9 cellular contexts compared by ENCODE assay signal in genomic region chr1:26290416-26291261, GRCh38. TPM values are rescaled to one million over a fixed set of nuclear protein-coding genes. Genes with fewer than 3 reads are reported as not detected.
DNase-seq lines count a peak whose midpoint lies in the region; ATAC-seq and TF ChIP-seq lines count a peak whose summit lies in the region.
"Had no signal": no experiment of that assay in that cellular context is flagged by ENCODE, and none has a peak within 500 bp of the region (broad histone marks: within the 10 kb centered on the region; RNA-seq: fewer than 3 reads in every experiment).

No MANE protein-coding gene starts in this region.

- H3K9me2 ChIP-seq in SU-DHL-6 (replicated peaks; ENCODE audit: insufficient read depth, low read length): no peaks in the 10 kb centered on the region

- peak overlapping the region; percentile 65 for H3K9ac ChIP-seq in SU-DHL-6 (ENCODE audit: low read length)

- peaks cover 2% of the 10 kb centered on the region for H3K27me3 Mint-ChIP-seq in HFFc6 (ENCODE audit: insufficient read depth)

- peaks cover 47% of the 10 kb centered on the region for H3F3A ChIP-seq in SU-DHL-6 (ENCODE audit: insufficient read depth)

- no peaks in the 10 kb centered on the region for H3K27me3 ChIP-seq in HL-60 (ENCODE audit: insufficient read depth, poor library complexity, severe bottlenecking)
- H3K27me3 ChIP-seq in SU-DHL-6 (ENCODE audit: low read length): no peaks in the 10 kb centered on the region
- H3K27me3 ChIP-seq in heart left ventricle: no peaks in the 10 kb centered on the region
- H3K27me3 ChIP-seq: body of pancreas had no signal

- H2AFZ ChIP-seq in SU-DHL-6 (ENCODE audit: low read depth, low read length, severe bottlenecking): no peak overlapping the region

- no peaks in the 10 kb centered on the region for H3K9me3 Mint-ChIP-seq in stimulated activated effector memory CD8-positive, alpha-beta T cell treated with anti-CD3 and anti-CD28 coated beads, Interleukin-12 subunit alpha, Interleukin-12 subunit beta, amount 100 ng/mL, for 72 hours
- H3K9me3 Mint-ChIP-seq in HFFc6: no peaks in the 10 kb centered on the region

- TF ChIP-seq POLR2A in heart left ventricle (IDR thresholded peaks at IDR 0.05): no peak

- intact Hi-C loops in heart left ventricle (cut with DNase I): no loop called here

- H3K27ac ChIP-seq in HL-60 (replicated peaks) (peak overlapping the region; percentile 99), SU-DHL-6 (ENCODE audit: low read depth, low read length) (peak overlapping the region; percentile 97), heart left ventricle (peak overlapping the region in 8 of 12 donors; percentile 19 to 98 (median 48))

- peak overlapping the region; percentile 76 for H3K4me3 Mint-ChIP-seq in stimulated activated effector memory CD8-positive, alpha-beta T cell treated with anti-CD3 and anti-CD28 coated beads, Interleukin-12 subunit alpha, Interleukin-12 subunit beta, amount 100 ng/mL, for 72 hours
- H3K4me3 Mint-ChIP-seq in HFFc6: no peak overlapping the region

- H3K9me3 ChIP-seq in SU-DHL-6 (ENCODE audit: insufficient read depth, low read length) (no peaks in the 10 kb centered on the region), heart left ventricle (no peaks in the 10 kb centered on the region)
- H3K9me3 ChIP-seq: body of pancreas had no signal

- H4K20me1 ChIP-seq in SU-DHL-6 (ENCODE audit: low read depth, low read length): no peaks in the 10 kb centered on the region

- H3K4me3 ChIP-seq in HL-60 (replicated peaks; ENCODE audit: insufficient read depth, low read length): no peak overlapping the region
- no peak overlapping the region for H3K4me3 ChIP-seq in SU-DHL-6 (ENCODE audit: insufficient read depth, low read length, poor library complexity, severe bottlenecking)
- H3K4me3 ChIP-seq in heart left ventricle: peak overlapping the region in 1 of 12 donors; percentile 15
- H3K4me3 ChIP-seq: body of pancreas had no signal

- H3K4me1 ChIP-seq in heart left ventricle: peaks cover 0 to 75% (median 20%) of the 10 kb centered on the region in 12 donors
- H3K4me1 ChIP-seq: body of pancreas had no signal

- peak overlapping the region; percentile 60 for H3K4me2 ChIP-seq in SU-DHL-6 (ENCODE audit: low read depth, low read length, poor library complexity, severe bottlenecking)

- peak; percentile 88 to 90 for DNase-seq in HL-60 (ENCODE audit: low read depth in 1 of 2, low spot score in 1 of 2)
- peak in 1 of 5 donors; percentile 62 for DNase-seq in heart left ventricle
- DNase-seq in stimulated activated effector memory CD8-positive, alpha-beta T cell treated with anti-CD3 and anti-CD28 coated beads, Interleukin-12 subunit alpha, Interleukin-12 subunit beta, amount 100 ng/mL, for 72 hours (ENCODE audit: low spot score in 2 of 2): no peak
- DNase-seq in stimulated activated CD4-positive, alpha-beta T cell treated with anti-CD3 and anti-CD28 coated beads, Interleukin-15, amount 100 ng/mL, for 24 hours: no peak
- no peak for DNase-seq in HFFc6
- DNase-seq: body of pancreas had no signal

- H3K27ac Mint-ChIP-seq in stimulated activated effector memory CD8-positive, alpha-beta T cell treated with anti-CD3 and anti-CD28 coated beads, Interleukin-12 subunit alpha, Interleukin-12 subunit beta, amount 100 ng/mL, for 72 hours: peak overlapping the region; percentile 93
- no peak overlapping the region for H3K27ac Mint-ChIP-seq in HFFc6

- H3K36me3 ChIP-seq in SU-DHL-6 (ENCODE audit: low read length): no peaks in the 10 kb centered on the region
- no peaks in the 10 kb centered on the region for H3K36me3 ChIP-seq in heart left ventricle

- ATAC-seq in heart left ventricle (peak in 1 of 4 donors; percentile 18), GM18867 (IDR thresholded peaks at IDR 0.05; ENCODE audit: unreplicated experiment) (no peak)
- no peak for ATAC-seq in stimulated activated effector memory CD8-positive, alpha-beta T cell treated with anti-CD3 and anti-CD28 coated beads, Interleukin-12 subunit alpha, Interleukin-12 subunit beta, amount 100 ng/mL, for 72 hours
- ATAC-seq: body of pancreas had no signal

- H3K4me1 Mint-ChIP-seq in stimulated activated effector memory CD8-positive, alpha-beta T cell treated with anti-CD3 and anti-CD28 coated beads, Interleukin-12 subunit alpha, Interleukin-12 subunit beta, amount 100 ng/mL, for 72 hours: peaks cover 71% of the 10 kb centered on the region
- H3K4me1 Mint-ChIP-seq in HFFc6 (ENCODE audit: low read depth): peaks cover 25% of the 10 kb centered on the region

- TF ChIP-seq CTCF in HL-60 (IDR thresholded peaks at IDR 0.05; ENCODE audit: insufficient read depth, low read length): no peak
- no peak for TF ChIP-seq CTCF in SU-DHL-6 (IDR thresholded peaks at IDR 0.05; ENCODE audit: insufficient read depth, low read length, poor library complexity, severe bottlenecking)
- no peak for TF ChIP-seq CTCF in heart left ventricle (IDR thresholded peaks at IDR 0.05)
- TF ChIP-seq CTCF in HFFc6 (IDR thresholded peaks at IDR 0.05): no peak

- WGBS in heart left ventricle, 4 donors: 82 to 88% (median 84%) methylated on average over 17 of the region's 17 CpGs

- H3K79me2 ChIP-seq in SU-DHL-6 (ENCODE audit: insufficient read depth, low read length): no peaks in the 10 kb centered on the region

- peaks cover 33% of the 10 kb centered on the region for H3K36me3 Mint-ChIP-seq in stimulated activated effector memory CD8-positive, alpha-beta T cell treated with anti-CD3 and anti-CD28 coated beads, Interleukin-12 subunit alpha, Interleukin-12 subunit beta, amount 100 ng/mL, for 72 hours
- H3K36me3 Mint-ChIP-seq in HFFc6 (ENCODE audit: low read depth): no peaks in the 10 kb centered on the region

RNA-seq across cellular contexts. Expression of gene SH3BGRL3, which starts 10.8 kb away (rescaled TPM):
- 100 to 1,000 TPM in 1 of 9 donors, 10 to 100 TPM in 8; 22.4 to 234 (median 40.0) TPM for total RNA-seq in heart left ventricle
- polyA plus RNA-seq in heart left ventricle: 100 to 1,000 TPM in 1 of 2 donors, 10 to 100 TPM in 1; 43.8 to 119 TPM
- total RNA-seq in HFFc6 (2021; fragmentation: NEBNext Ultra II Directional; extraction: Animal tissue kit (Norgen Biotek cat#: 25700)): 100 to 1,000 TPM; 731 to 914 (median 779) TPM

RNA-seq across cellular contexts. Expression of gene UBXN11, which starts 15.8 kb away (rescaled TPM):
- total RNA-seq in heart left ventricle: 10 to 100 TPM in 3 of 9 donors, 1 to 10 TPM in 6; 3.7 to 17.2 (median 7.6) TPM
- 10 to 100 TPM in 1 of 2 donors, 1 to 10 TPM in 1; 9.0 to 12.2 TPM for polyA plus RNA-seq in heart left ventricle
- total RNA-seq in HFFc6 (2021; fragmentation: NEBNext Ultra II Directional; extraction: Animal tissue kit (Norgen Biotek cat#: 25700)): 10 to 100 TPM in 4 of 6 experiments, 1 to 10 TPM in 2; 9.5 to 11.9 (median 10.5) TPM

RNA-seq across cellular contexts. Expression of gene CD52, which starts 27.1 kb away (rescaled TPM):
- total RNA-seq in heart left ventricle: 10 to 100 TPM in 2 of 9 donors, 1 to 10 TPM in 6, not detected in 1; 1.6 to 89.9 (median 4.4) TPM
- polyA plus RNA-seq in heart left ventricle: 10 to 100 TPM in 1 of 2 donors, 1 to 10 TPM in 1; 9.9 to 26.1 TPM
- total RNA-seq in HFFc6 (2021; fragmentation: NEBNext Ultra II Directional; extraction: Animal tissue kit (Norgen Biotek cat#: 25700)): not detected
- total RNA-seq: body of pancreas, M059J had no signal

RNA-seq across cellular contexts. Expression of gene CEP85, which starts 56.6 kb away (rescaled TPM):
- total RNA-seq in heart left ventricle: 100 to 1,000 TPM in 2 of 9 donors, 10 to 100 TPM in 7; 28.6 to 180 (median 48.7) TPM
- 10 to 100 TPM; 13.4 to 22.7 TPM for polyA plus RNA-seq in heart left ventricle
- total RNA-seq in HFFc6 (2021; fragmentation: NEBNext Ultra II Directional; extraction: Animal tissue kit (Norgen Biotek cat#: 25700)): 1 to 10 TPM; 4.9 to 8.6 (median 8.4) TPM

Comparison
In these comparisons a context has a peak if more than half of its experiments do, and no peak if none do; other contexts are left out.
1. DNase-seq: peak in HL-60 (2 of 2); none in stimulated activated effector memory CD8-positive, alpha-beta T cell treated with anti-CD3 and anti-CD28 coated beads, Interleukin-12 subunit alpha, Interleukin-12 subunit beta, amount 100 ng/mL, for 72 hours (0 of 2), stimulated activated CD4-positive, alpha-beta T cell treated with anti-CD3 and anti-CD28 coated beads, Interleukin-15, amount 100 ng/mL, for 24 hours (single experiment) and HFFc6 (single experiment).
2. H3K27ac ChIP-seq: peak in every context shown above with its lines; median percentile 99 in HL-60; 97 in SU-DHL-6; 48 in heart left ventricle.